In the genomic region with DNA sequence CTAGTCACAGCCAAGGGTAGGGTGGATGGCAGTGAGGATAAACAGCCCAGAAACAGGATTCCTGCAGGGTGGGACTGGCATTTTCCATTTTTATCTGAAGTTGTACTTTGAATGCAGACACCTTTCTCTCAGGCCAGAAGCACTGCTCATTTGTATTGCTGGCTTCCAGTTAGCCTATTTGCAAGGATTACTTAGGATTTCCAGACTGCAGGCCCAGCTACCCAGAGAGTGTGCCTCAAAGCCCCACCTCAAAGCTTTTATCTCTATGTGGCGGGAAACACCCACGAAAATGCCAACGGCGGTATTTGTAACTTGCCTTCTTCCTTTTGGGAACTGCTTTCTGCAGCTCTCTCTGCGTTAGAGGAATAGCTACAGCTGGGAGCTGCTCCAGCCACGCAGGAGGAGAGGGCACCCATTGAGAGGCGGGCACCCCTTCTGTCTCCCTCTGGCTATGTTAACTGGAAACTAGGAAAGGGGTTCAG, we compare ENCODE assay signal across 1 cellular context.
A peak's percentile ranks its signal among the peaks of the same experiment; 100 is the strongest.
TF ChIP-seq lines count a peak whose summit lies in the region.

No MANE protein-coding gene starts in this region.

TF ChIP-seq in K562, 482 proteins besides CTCF, POLR2A, EP300 and RAD21 (continued from another document and continues in another):
- TF ChIP-seq ZSCAN29 (IDR thresholded peaks at IDR 0.05) (no peak), ZNF740 (CRISPR knock-in tag; IDR thresholded peaks at IDR 0.05) (no peak), ZNF740 (tag; IDR thresholded peaks at IDR 0.05) (peak in 1 of 2 experiments; percentile 57; a peak in 1 of 4 replicates), CGGBP1 (CRISPR knock-in tag; IDR thresholded peaks at IDR 0.05) (no peak), ELF4 (CRISPR knock-in tag; IDR thresholded peaks at IDR 0.05) (no peak), FOXP1 (CRISPR knock-in tag; IDR thresholded peaks at IDR 0.05) (no peak), UBTF (IDR thresholded peaks at IDR 0.05; ENCODE audit: borderline replicate concordance in 1 of 2, low read depth in 2 of 2, low read length in 2 of 2) (peak in 1 of 2 experiments; percentile 17; a peak in 1 of 4 replicates), PBX2 (CRISPR knock-in tag; IDR thresholded peaks at IDR 0.05; ENCODE audit: low read depth) (no peak), PBX2 (tag; conservative IDR thresholded peaks at IDR 0.05; ENCODE audit: low read depth) (no peak), ZMIZ1 (IDR thresholded peaks at IDR 0.05; ENCODE audit: low read depth in 2 of 2, low read length in 2 of 2) (no peak), ATF2 (CRISPR knock-in tag; IDR thresholded peaks at IDR 0.05) (no peak), POLR2B (IDR thresholded peaks at IDR 0.05; ENCODE audit: low read depth, partially characterized antibody) (no peak), USF2 (CRISPR knock-in tag; IDR thresholded peaks at IDR 0.05) (no peak), STAT5B (CRISPR knock-in tag; IDR thresholded peaks at IDR 0.05) (no peak), FOXA3 (CRISPR knock-in tag; conservative IDR thresholded peaks at IDR 0.05 in 1 of 2, IDR thresholded peaks at IDR 0.05 in 1 of 2) (no peak), ZNF583 (CRISPR knock-in tag; IDR thresholded peaks at IDR 0.05) (no peak), LARP7 (IDR thresholded peaks at IDR 0.05) (no peak)
- TF ChIP-seq, protein P1, sequence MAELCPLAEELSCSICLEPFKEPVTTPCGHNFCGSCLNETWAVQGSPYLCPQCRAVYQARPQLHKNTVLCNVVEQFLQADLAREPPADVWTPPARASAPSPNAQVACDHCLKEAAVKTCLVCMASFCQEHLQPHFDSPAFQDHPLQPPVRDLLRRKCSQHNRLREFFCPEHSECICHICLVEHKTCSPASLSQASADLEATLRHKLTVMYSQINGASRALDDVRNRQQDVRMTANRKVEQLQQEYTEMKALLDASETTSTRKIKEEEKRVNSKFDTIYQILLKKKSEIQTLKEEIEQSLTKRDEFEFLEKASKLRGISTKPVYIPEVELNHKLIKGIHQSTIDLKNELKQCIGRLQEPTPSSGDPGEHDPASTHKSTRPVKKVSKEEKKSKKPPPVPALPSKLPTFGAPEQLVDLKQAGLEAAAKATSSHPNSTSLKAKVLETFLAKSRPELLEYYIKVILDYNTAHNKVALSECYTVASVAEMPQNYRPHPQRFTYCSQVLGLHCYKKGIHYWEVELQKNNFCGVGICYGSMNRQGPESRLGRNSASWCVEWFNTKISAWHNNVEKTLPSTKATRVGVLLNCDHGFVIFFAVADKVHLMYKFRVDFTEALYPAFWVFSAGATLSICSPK (IDR thresholded peaks at IDR 0.05; ENCODE audit: borderline replicate concordance), result no peak
- TF ChIP-seq, protein P2, sequence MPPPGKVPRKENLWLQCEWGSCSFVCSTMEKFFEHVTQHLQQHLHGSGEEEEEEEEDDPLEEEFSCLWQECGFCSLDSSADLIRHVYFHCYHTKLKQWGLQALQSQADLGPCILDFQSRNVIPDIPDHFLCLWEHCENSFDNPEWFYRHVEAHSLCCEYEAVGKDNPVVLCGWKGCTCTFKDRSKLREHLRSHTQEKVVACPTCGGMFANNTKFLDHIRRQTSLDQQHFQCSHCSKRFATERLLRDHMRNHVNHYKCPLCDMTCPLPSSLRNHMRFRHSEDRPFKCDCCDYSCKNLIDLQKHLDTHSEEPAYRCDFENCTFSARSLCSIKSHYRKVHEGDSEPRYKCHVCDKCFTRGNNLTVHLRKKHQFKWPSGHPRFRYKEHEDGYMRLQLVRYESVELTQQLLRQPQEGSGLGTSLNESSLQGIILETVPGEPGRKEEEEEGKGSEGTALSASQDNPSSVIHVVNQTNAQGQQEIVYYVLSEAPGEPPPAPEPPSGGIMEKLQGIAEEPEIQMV (tag; conservative IDR thresholded peaks at IDR 0.05; ENCODE audit: low read depth), result 0 out of 2 replicates have a peak, but pooled peaks have one; percentile 1
- TF ChIP-seq, protein P3, sequence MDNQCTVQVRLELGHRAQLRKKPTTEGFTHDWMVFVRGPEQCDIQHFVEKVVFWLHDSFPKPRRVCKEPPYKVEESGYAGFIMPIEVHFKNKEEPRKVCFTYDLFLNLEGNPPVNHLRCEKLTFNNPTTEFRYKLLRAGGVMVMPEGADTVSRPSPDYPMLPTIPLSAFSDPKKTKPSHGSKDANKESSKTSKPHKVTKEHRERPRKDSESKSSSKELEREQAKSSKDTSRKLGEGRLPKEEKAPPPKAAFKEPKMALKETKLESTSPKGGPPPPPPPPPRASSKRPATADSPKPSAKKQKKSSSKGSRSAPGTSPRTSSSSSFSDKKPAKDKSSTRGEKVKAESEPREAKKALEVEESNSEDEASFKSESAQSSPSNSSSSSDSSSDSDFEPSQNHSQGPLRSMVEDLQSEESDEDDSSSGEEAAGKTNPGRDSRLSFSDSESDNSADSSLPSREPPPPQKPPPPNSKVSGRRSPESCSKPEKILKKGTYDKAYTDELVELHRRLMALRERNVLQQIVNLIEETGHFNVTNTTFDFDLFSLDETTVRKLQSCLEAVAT (IDR thresholded peaks at IDR 0.05), result no peak
- TF ChIP-seq, protein P4, sequence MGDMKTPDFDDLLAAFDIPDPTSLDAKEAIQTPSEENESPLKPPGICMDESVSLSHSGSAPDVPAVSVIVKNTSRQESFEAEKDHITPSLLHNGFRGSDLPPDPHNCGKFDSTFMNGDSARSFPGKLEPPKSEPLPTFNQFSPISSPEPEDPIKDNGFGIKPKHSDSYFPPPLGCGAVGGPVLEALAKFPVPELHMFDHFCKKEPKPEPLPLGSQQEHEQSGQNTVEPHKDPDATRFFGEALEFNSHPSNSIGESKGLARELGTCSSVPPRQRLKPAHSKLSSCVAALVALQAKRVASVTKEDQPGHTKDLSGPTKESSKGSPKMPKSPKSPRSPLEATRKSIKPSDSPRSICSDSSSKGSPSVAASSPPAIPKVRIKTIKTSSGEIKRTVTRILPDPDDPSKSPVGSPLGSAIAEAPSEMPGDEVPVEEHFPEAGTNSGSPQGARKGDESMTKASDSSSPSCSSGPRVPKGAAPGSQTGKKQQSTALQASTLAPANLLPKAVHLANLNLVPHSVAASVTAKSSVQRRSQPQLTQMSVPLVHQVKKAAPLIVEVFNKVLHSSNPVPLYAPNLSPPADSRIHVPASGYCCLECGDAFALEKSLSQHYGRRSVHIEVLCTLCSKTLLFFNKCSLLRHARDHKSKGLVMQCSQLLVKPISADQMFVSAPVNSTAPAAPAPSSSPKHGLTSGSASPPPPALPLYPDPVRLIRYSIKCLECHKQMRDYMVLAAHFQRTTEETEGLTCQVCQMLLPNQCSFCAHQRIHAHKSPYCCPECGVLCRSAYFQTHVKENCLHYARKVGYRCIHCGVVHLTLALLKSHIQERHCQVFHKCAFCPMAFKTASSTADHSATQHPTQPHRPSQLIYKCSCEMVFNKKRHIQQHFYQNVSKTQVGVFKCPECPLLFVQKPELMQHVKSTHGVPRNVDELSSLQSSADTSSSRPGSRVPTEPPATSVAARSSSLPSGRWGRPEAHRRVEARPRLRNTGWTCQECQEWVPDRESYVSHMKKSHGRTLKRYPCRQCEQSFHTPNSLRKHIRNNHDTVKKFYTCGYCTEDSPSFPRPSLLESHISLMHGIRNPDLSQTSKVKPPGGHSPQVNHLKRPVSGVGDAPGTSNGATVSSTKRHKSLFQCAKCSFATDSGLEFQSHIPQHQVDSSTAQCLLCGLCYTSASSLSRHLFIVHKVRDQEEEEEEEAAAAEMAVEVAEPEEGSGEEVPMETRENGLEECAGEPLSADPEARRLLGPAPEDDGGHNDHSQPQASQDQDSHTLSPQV (IDR thresholded peaks at IDR 0.05), result no peak
- TF ChIP-seq, protein P5, sequence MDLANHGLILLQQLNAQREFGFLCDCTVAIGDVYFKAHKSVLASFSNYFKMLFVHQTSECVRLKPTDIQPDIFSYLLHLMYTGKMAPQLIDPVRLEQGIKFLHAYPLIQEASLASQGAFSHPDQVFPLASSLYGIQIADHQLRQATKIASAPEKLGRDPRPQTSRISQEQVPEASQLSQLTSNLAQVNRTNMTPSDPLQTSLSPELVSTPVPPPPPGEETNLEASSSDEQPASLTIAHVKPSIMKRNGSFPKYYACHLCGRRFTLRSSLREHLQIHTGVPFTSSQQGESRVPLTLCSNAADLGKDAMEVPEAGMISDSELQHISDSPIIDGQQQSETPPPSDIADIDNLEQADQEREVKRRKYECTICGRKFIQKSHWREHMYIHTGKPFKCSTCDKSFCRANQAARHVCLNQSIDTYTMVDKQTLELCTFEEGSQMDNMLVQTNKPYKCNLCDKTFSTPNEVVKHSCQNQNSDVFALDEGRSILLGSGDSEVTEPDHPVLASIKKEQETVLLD (IDR thresholded peaks at IDR 0.05), result no peak
